12 cellular contexts compared by ENCODE assay signal in genomic region chr3:117622130-117622841, GRCh38.
DNase-seq lines count a peak whose midpoint lies in the region; ATAC-seq and TF ChIP-seq lines count a peak whose summit lies in the region.
"Had no signal": no experiment of that assay in that cellular context is flagged by ENCODE, and none has a peak within 500 bp of the region (broad histone marks: within the 10 kb centered on the region; RNA-seq: fewer than 3 reads in every experiment).

No MANE protein-coding gene starts in this region.

- intact Hi-C loops in Right ventricle myocardium superior (cut with DNase I) = no loop called here

- no peaks in the 10 kb centered on the region for H3K9me3 ChIP-seq in gastroesophageal sphincter
- H3K9me3 ChIP-seq: thoracic aorta had no signal

- no peaks in the 10 kb centered on the region for H3K27me3 ChIP-seq in gastroesophageal sphincter

- no peak for TF ChIP-seq EP300 in gastroesophageal sphincter (IDR thresholded peaks at IDR 0.05)

- no peak for TF ChIP-seq CTCF in cardiac fibroblast (IDR thresholded peaks at IDR 0.05; ENCODE audit: low read depth, low read length)
- no peak for TF ChIP-seq CTCF in gastroesophageal sphincter (IDR thresholded peaks at IDR 0.05)

- no peak for TF ChIP-seq POLR2A in gastroesophageal sphincter (IDR thresholded peaks at IDR 0.05)

- no peaks in the 10 kb centered on the region for H3K4me1 ChIP-seq in gastroesophageal sphincter

- H3K4me3 ChIP-seq in cardiac fibroblast (replicated peaks in 1 of 2; ENCODE audit: low read depth in 2 of 2, low read length in 2 of 2) (no peak overlapping the region), gastroesophageal sphincter (no peak overlapping the region)
- H3K4me3 ChIP-seq: thoracic aorta had no signal

- ATAC-seq in gastroesophageal sphincter (no peak), GM18861 (IDR thresholded peaks at IDR 0.05; ENCODE audit: unreplicated experiment) (no peak), Right ventricle myocardium superior (ENCODE audit: poor library complexity) (no peak)
- ATAC-seq: Panc1 had no signal

- H3K27ac ChIP-seq in gastroesophageal sphincter = no peak overlapping the region
- H3K27ac ChIP-seq: thoracic aorta had no signal

- DNase-seq in AG20443 (ENCODE audit: low spot score) = peak; percentile 74
- DNase-seq in HT1080 (ENCODE audit: low read depth) = peak; percentile 97
- DNase-seq in cardiac fibroblast (ENCODE audit: low read depth in 2 of 2) = peak; percentile 68 to 87
- DNase-seq in lung microvascular endothelial cell (ENCODE audit: low read depth in 2 of 2) = peak; percentile 23 to 93
- DNase-seq in cerebellum (ENCODE audit: low spot score) = no peak
- DNase-seq in Right ventricle myocardium superior = no peak
- DNase-seq: NCI-H1048, occipital lobe had no signal

- H3K36me3 ChIP-seq in gastroesophageal sphincter = no peaks in the 10 kb centered on the region
- H3K36me3 ChIP-seq: thoracic aorta had no signal

- 62 to 69% methylated on average over 4 to 5 of the region's 5 CpGs for WGBS in gastroesophageal sphincter (ENCODE audit: low coverage in 1 of 2), 2 donors

Comparison
In these comparisons a context has a peak if more than half of its experiments do, and no peak if none do; other contexts are left out.
1. DNase-seq: peak in AG20443 (single experiment), HT1080 (single experiment), cardiac fibroblast (2 of 2) and lung microvascular endothelial cell (2 of 2); none in cerebellum (single experiment) and Right ventricle myocardium superior (single experiment).